In the genomic region with DNA sequence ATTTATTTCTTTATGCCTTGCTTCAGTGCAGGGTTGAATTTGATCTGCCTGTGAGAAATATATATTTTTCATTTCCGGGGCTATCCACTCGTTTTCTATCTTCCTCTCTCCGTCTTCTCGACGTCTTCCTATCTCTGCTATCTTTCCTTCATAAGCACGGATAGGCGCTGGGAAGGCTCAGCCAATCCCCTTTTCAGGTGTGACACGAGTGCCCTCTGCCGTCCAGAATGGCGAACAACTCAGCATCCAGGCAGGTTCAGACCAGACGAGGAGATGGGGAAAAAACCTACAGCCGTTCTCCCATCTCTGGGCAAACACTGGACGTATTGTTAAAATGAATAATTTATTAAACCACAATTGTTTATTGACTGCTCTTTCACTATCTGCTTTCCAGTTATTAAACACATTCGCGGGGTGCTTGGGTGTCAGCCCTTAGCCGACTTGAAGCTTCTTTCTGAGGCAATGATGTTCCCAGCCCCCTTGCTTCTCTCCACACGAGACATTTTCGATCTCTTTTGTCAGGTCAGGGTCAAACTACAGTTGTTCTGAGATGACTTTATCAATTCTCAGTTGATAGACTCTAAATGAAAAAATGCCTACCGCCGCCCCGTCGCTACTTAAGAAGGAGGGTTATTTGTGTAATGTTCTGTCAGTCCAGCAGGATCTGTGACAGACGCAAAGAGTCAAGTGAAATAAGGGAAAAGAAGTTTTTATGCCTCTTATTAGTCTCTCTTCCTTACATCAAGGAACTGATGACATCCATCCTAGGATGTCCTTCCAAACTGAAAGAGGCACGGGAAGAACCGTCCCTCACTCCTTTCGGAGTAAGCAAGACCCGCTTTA, we compare ENCODE assay signal across 8 cellular contexts.
DNase-seq lines count a peak whose midpoint lies in the region; ATAC-seq and TF ChIP-seq lines count a peak whose summit lies in the region.

No MANE protein-coding gene starts in this region.

- H3K27ac Mint-ChIP-seq in activated T-helper 2 cell treated with anti-CD3 and anti-CD28 coated beads, Interferon-gamma antibody, Interleukin-2, Interleukin-4, amounts not matched to agents 10 μg/mL and 5 μg/mL and 100 μg/mL, durations not matched to agents 14 hours and 24 hours and 36 hours, result no peak overlapping the region
- H3K27ac Mint-ChIP-seq in glutamatergic neuron (ENCODE audit: unreplicated experiment), result no peak overlapping the region

- ATAC-seq in HG03025 (IDR thresholded peaks at IDR 0.05; ENCODE audit: low FRiP score, unreplicated experiment), result peak; percentile 95

- peaks cover 14% of the 10 kb centered on the region for H3K27me3 Mint-ChIP-seq in activated T-helper 2 cell treated with anti-CD3 and anti-CD28 coated beads, Interferon-gamma antibody, Interleukin-2, Interleukin-4, amounts not matched to agents 10 μg/mL and 5 μg/mL and 100 μg/mL, durations not matched to agents 14 hours and 24 hours and 36 hours (ENCODE audit: low read depth)
- H3K27me3 Mint-ChIP-seq in glutamatergic neuron (ENCODE audit: unreplicated experiment), result peaks cover 1% of the 10 kb centered on the region

- peak; percentile 59 for TF ChIP-seq CTCF in glutamatergic neuron (IDR thresholded peaks at IDR 0.05; ENCODE audit: partially characterized antibody, unreplicated experiment)

- intact Hi-C loops in activated T-helper 2 cell treated with anti-CD3 and anti-CD28 coated beads, Interferon-gamma antibody, Interleukin-2, Interleukin-4, amounts not matched to agents 10 μg/mL and 5 μg/mL and 100 μg/mL, durations not matched to agents 14 hours and 24 hours and 36 hours (cut with micrococcal nuclease), result no loop called here

- H3K9me3 Mint-ChIP-seq in activated T-helper 2 cell treated with anti-CD3 and anti-CD28 coated beads, Interferon-gamma antibody, Interleukin-2, Interleukin-4, amounts not matched to agents 10 μg/mL and 5 μg/mL and 100 μg/mL, durations not matched to agents 14 hours and 24 hours and 36 hours, result no peaks in the 10 kb centered on the region
- no peaks in the 10 kb centered on the region for H3K9me3 Mint-ChIP-seq in glutamatergic neuron (ENCODE audit: unreplicated experiment)

- H3K4me1 Mint-ChIP-seq in activated T-helper 2 cell treated with anti-CD3 and anti-CD28 coated beads, Interferon-gamma antibody, Interleukin-2, Interleukin-4, amounts not matched to agents 10 μg/mL and 5 μg/mL and 100 μg/mL, durations not matched to agents 14 hours and 24 hours and 36 hours (ENCODE audit: low read depth), result peaks cover 1% of the 10 kb centered on the region
- peaks cover 7% of the 10 kb centered on the region for H3K4me1 Mint-ChIP-seq in glutamatergic neuron (ENCODE audit: low read depth, unreplicated experiment)

- DNase-seq in activated CD8-positive, alpha-beta memory T cell treated with anti-CD3 and anti-CD28 coated beads, Interleukin-2, amount 50 U/mL, for 24 hours (ENCODE audit: extremely low read depth), result peak; percentile 1
- DNase-seq in activated CD8-positive, alpha-beta memory T cell treated with anti-CD3 and anti-CD28 coated beads for 24 hours, result no peak
- DNase-seq in NCI-H345 (lab: John Stamatoyannopoulos, UW), result peak; percentile 84
- DNase-seq in activated T-helper 2 cell treated with anti-CD3 and anti-CD28 coated beads, Interferon-gamma antibody, Interleukin-2, Interleukin-4, amounts not matched to agents 10 μg/mL and 5 μg/mL and 100 μg/mL, durations not matched to agents 14 hours and 24 hours and 36 hours (ENCODE audit: low spot score), result peak; percentile 12
- peak; percentile 89 for DNase-seq in glutamatergic neuron
- DNase-seq in pons (ENCODE audit: low spot score), result peak; percentile 92
- no peak for DNase-seq in NK-92 (lab: John Stamatoyannopoulos, UW; ENCODE audit: unreplicated experiment)

- H3K36me3 Mint-ChIP-seq in activated T-helper 2 cell treated with anti-CD3 and anti-CD28 coated beads, Interferon-gamma antibody, Interleukin-2, Interleukin-4, amounts not matched to agents 10 μg/mL and 5 μg/mL and 100 μg/mL, durations not matched to agents 14 hours and 24 hours and 36 hours (ENCODE audit: low read depth), result no peaks in the 10 kb centered on the region
- no peaks in the 10 kb centered on the region for H3K36me3 Mint-ChIP-seq in glutamatergic neuron (ENCODE audit: unreplicated experiment)

- H3K4me3 Mint-ChIP-seq in activated T-helper 2 cell treated with anti-CD3 and anti-CD28 coated beads, Interferon-gamma antibody, Interleukin-2, Interleukin-4, amounts not matched to agents 10 μg/mL and 5 μg/mL and 100 μg/mL, durations not matched to agents 14 hours and 24 hours and 36 hours (ENCODE audit: low read depth), result no peak overlapping the region
- H3K4me3 Mint-ChIP-seq in glutamatergic neuron (ENCODE audit: unreplicated experiment), result no peak overlapping the region

Comparison
In these comparisons a context has a peak if more than half of its experiments do, and no peak if none do; other contexts are left out.
1. DNase-seq: peak in activated CD8-positive, alpha-beta memory T cell treated with anti-CD3 and anti-CD28 coated beads, Interleukin-2, amount 50 U/mL, for 24 hours (single experiment), NCI-H345 (single experiment), activated T-helper 2 cell treated with anti-CD3 and anti-CD28 coated beads, Interferon-gamma antibody, Interleukin-2, Interleukin-4, amounts not matched to agents 10 μg/mL and 5 μg/mL and 100 μg/mL, durations not matched to agents 14 hours and 24 hours and 36 hours (single experiment), glutamatergic neuron (single experiment) and pons (single experiment); none in activated CD8-positive, alpha-beta memory T cell treated with anti-CD3 and anti-CD28 coated beads for 24 hours (single experiment) and NK-92 (single experiment).